ENCODE assay signal across 12 cellular contexts in the genomic region with DNA sequence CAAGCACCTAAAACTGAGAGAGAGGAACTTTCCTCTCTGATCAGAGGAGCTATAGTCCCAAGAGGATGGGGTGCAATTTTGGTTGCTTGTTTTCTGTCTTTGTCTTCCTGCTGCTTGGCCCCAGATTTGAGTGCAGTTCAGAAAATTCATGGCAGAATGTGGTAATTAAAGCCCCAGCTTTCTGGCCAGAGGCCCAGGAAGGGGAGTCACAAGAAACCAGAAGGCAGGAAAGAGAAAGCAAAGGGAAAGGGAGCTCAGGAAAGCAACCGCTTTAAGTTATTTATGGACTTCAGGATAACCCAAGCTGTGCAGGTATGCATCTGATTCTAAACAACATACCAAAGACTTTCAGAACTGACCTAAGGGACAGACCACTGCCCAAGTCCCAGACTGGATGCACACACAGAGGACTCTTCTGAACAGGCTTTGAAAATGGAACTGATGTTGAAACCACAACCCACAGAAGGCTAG.
A peak's percentile ranks its signal among the peaks of the same experiment; 100 is the strongest.
DNase-seq lines count a peak whose midpoint lies in the region; ATAC-seq, FAIRE-seq and TF ChIP-seq lines count a peak whose summit lies in the region.
"Had no signal": no experiment of that assay in that cellular context is flagged by ENCODE, and none has a peak within 500 bp of the region (broad histone marks: within the 10 kb centered on the region; RNA-seq: fewer than 3 reads in every experiment).

No MANE protein-coding gene starts in this region.

- TF ChIP-seq CTCF in keratinocyte (optimal IDR thresholded peaks at IDR 0.05 in 1 of 3, IDR thresholded peaks at IDR 0.05 in 1 of 3, conservative IDR thresholded peaks at IDR 0.05 in 1 of 3; ENCODE audit: extremely low read depth in 1 of 3, insufficient read depth in 2 of 3, low read length in 3 of 3): no peak

- H3K79me2 ChIP-seq in keratinocyte (ENCODE audit: control insufficient read depth, insufficient read depth, low read length): no peaks in the 10 kb centered on the region
- no peaks in the 10 kb centered on the region for H3K79me2 ChIP-seq in mesendoderm (ENCODE audit: control insufficient read depth, insufficient read depth, low read length)

- peaks cover 17% of the 10 kb centered on the region for H3K4me1 ChIP-seq in adipocyte (ENCODE audit: control insufficient read depth, insufficient read depth, low read length)
- H3K4me1 ChIP-seq in keratinocyte (ENCODE audit: control insufficient read depth, extremely low read depth, insufficient read depth, low read length): peaks cover 27% of the 10 kb centered on the region
- H3K4me1 ChIP-seq in mesendoderm (ENCODE audit: control insufficient read depth, low read depth, low read length): no peaks in the 10 kb centered on the region

- peak overlapping the region; percentile 69 for H3K4me3 ChIP-seq in adipocyte (ENCODE audit: low read length)
- no peak overlapping the region for H3K4me3 ChIP-seq in keratinocyte (ENCODE audit: control insufficient read depth in 2 of 3, extremely low read depth in 1 of 3, insufficient read depth in 2 of 3, low read depth in 1 of 3, low read length in 3 of 3)
- H3K4me3 ChIP-seq in mesendoderm (ENCODE audit: low read length): no peak overlapping the region

- no peak overlapping the region for H2BK120ac ChIP-seq in mesendoderm (ENCODE audit: low read depth, low read length)

- no peaks in the 10 kb centered on the region for H4K20me1 ChIP-seq in keratinocyte (ENCODE audit: control insufficient read depth, extremely low read depth, insufficient read depth, low read length)

- H2AFZ ChIP-seq in keratinocyte (ENCODE audit: control insufficient read depth, low read length): no peak overlapping the region

- H3K9me3 ChIP-seq in adipocyte (ENCODE audit: control insufficient read depth, low read length) (no peaks in the 10 kb centered on the region), keratinocyte (ENCODE audit: control insufficient read depth, low read depth, low read length) (no peaks in the 10 kb centered on the region)

- ATAC-seq in GM21381 (IDR thresholded peaks at IDR 0.05; ENCODE audit: unreplicated experiment) (no peak), HG02571 (IDR thresholded peaks at IDR 0.05; ENCODE audit: unreplicated experiment) (no peak)
- ATAC-seq: stimulated activated naive CD8-positive, alpha-beta T cell treated with anti-CD3 and anti-CD28 coated beads, Interleukin-15, Interleukin-2, amounts not matched to agents 100 U/mL and 50 U/mL, for 24 hours had no signal

- H3K9me1 ChIP-seq in keratinocyte (ENCODE audit: control insufficient read depth, extremely low read depth, insufficient read depth, low read length): no peaks in the 10 kb centered on the region

- no peak overlapping the region for H2BK15ac ChIP-seq in mesendoderm (replicated peaks; ENCODE audit: low read depth)

- H2BK5ac ChIP-seq in mesendoderm (ENCODE audit: low read length): no peak overlapping the region

- H3K36me3 ChIP-seq in adipocyte (ENCODE audit: control insufficient read depth, insufficient read depth, low read length, severe bottlenecking) (no peaks in the 10 kb centered on the region), keratinocyte (ENCODE audit: control insufficient read depth in 2 of 2, extremely low read depth in 1 of 2, insufficient read depth in 2 of 2, low read length in 2 of 2) (peaks cover 0 to 13% of the 10 kb centered on the region in 2 experiments), mesendoderm (ENCODE audit: control insufficient read depth, insufficient read depth, low read length) (no peaks in the 10 kb centered on the region)

- no peaks in the 10 kb centered on the region for H3K79me1 ChIP-seq in mesendoderm (ENCODE audit: low read length)

- H4K8ac ChIP-seq in mesendoderm (ENCODE audit: low read depth, low read length): no peak overlapping the region

- H3K56ac ChIP-seq in mesendoderm (ENCODE audit: low read length): no peak overlapping the region

- H3K4me2 ChIP-seq in keratinocyte (ENCODE audit: control insufficient read depth, extremely low read depth, insufficient read depth, low read depth, low read length) (peak overlapping the region; percentile 1), mesendoderm (ENCODE audit: low read length) (no peak overlapping the region)

- H2AK5ac ChIP-seq in mesendoderm (ENCODE audit: low read length): no peak overlapping the region

- DNase-seq in AG08395 (ENCODE audit: low spot score): peak; percentile 74
- DNase-seq in HT1080 (ENCODE audit: low read depth): peak; percentile 76
- DNase-seq in adipocyte (ENCODE audit: low read depth): peak; percentile 68
- DNase-seq in keratinocyte (ENCODE audit: low read depth, low spot score): no peak
- no peak for DNase-seq in KG1 (lab: John Stamatoyannopoulos, UW)
- no peak for DNase-seq in mesendoderm
- DNase-seq: activated T-cell treated with anti-CD3 and anti-CD28 coated beads, Interleukin-2, amount 50 U/mL, for 1 hour; central memory CD4-positive, alpha-beta T cell; stimulated activated naive CD8-positive, alpha-beta T cell treated with anti-CD3 and anti-CD28 coated beads, Interleukin-15, Interleukin-2, amounts not matched to agents 100 U/mL and 50 U/mL, for 24 hours had no signal

- no peak overlapping the region for H3K4ac ChIP-seq in mesendoderm (ENCODE audit: low read depth, low read length)

- dilution Hi-C loops in keratinocyte (cut with MboI; ENCODE audit: extremely low pct_ligation_motif_present, low sequenced_read_pairs): no loop called here

- H4K5ac ChIP-seq in mesendoderm (ENCODE audit: low read length): no peak overlapping the region

- H3K27me3 ChIP-seq in adipocyte (replicated peaks; ENCODE audit: control insufficient read depth, insufficient read depth, low read length): no peaks in the 10 kb centered on the region
- no peaks in the 10 kb centered on the region for H3K27me3 ChIP-seq in keratinocyte (ENCODE audit: control insufficient read depth, extremely low read depth, insufficient read depth, low read length)
- H3K27me3 ChIP-seq in mesendoderm (ENCODE audit: insufficient read depth, low read length, poor library complexity): no peaks in the 10 kb centered on the region

- H3K9ac ChIP-seq in adipocyte (ENCODE audit: low read length) (no peak overlapping the region), keratinocyte (ENCODE audit: control insufficient read depth, extremely low read depth, insufficient read depth, low read length) (peak overlapping the region; percentile 3), mesendoderm (ENCODE audit: low read length) (no peak overlapping the region)

- WGBS in mesendoderm (ENCODE audit: extremely low coverage, insufficient coverage, low lambda C conversion rate): no CpG with 5 or more reads among the region's 1 CpG

- H3K18ac ChIP-seq in mesendoderm (ENCODE audit: low read length): no peak overlapping the region

- peak overlapping the region; percentile 19 for H3K27ac ChIP-seq in keratinocyte (ENCODE audit: control insufficient read depth, insufficient read depth, low read length)
- H3K27ac ChIP-seq in mesendoderm (ENCODE audit: low read depth, low read length): no peak overlapping the region
- H3K27ac ChIP-seq: C4-2B had no signal

- no peak for FAIRE-seq in keratinocyte (lab: Jason Lieb, UNC)

- H3K23ac ChIP-seq in mesendoderm (ENCODE audit: low read length): no peak overlapping the region

Comparison
In these comparisons a context has a peak if more than half of its experiments do, and no peak if none do; other contexts are left out.
1. DNase-seq: peak in AG08395 (single experiment), HT1080 (single experiment) and adipocyte (single experiment); none in keratinocyte (single experiment), KG1 (single experiment) and mesendoderm (single experiment).